31 cellular contexts compared by ENCODE assay signal in the genomic region with DNA sequence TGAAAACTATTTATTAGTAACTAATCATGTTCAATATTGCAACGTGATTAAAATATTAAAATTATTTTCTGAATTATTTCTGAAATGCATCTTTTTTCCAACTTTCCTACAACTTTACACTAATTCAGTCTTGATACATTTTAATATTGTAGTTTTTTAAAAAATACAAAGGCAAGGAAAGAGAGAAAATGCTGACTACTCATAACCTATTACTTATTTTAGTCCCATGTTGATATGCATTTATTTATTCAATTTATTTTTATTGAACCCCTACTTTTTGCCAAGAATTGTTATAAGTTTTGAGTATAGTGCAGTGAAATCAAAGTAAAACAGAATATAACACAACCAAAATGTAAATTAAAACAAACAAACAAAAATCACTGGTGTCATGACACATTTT.
"Had no signal": no experiment of that assay in that cellular context is flagged by ENCODE, and none has a peak within 500 bp of the region (broad histone marks: within the 10 kb centered on the region; RNA-seq: fewer than 3 reads in every experiment).

No MANE protein-coding gene starts in this region.

- H2AFZ ChIP-seq: neural progenitor cell, parathyroid adenoma had no signal

- H3K9ac ChIP-seq: neural progenitor cell, parathyroid adenoma had no signal

- H3K4me3 Mint-ChIP-seq: naive thymus-derived CD4-positive, alpha-beta T cell; natural killer cell; nephron; neural progenitor cell; stimulated activated memory B cell treated with anti-CD40 and anti-IgM and Interleukin-4, amounts not matched to agents 10 μg/mL and 1 μg/mL and 100 μg/mL, for 72 hours; stimulated activated naive CD8-positive, alpha-beta T cell treated with anti-CD3 and anti-CD28 coated beads, Interleukin-15, Interleukin-2, amounts not matched to agents 100 ng/mL and 50 ng/mL, for 24 hours had no signal

- H3K4me3 ChIP-seq: neural progenitor cell, ovary, psoas muscle, skin epidermis, smooth muscle cell, spleen, stomach, thoracic aorta, thyroid gland, tibial nerve, upper lobe of left lung, vagina had no signal

- H3K27ac Mint-ChIP-seq: naive thymus-derived CD4-positive, alpha-beta T cell; natural killer cell; nephron; neural progenitor cell; stimulated activated memory B cell treated with anti-CD40 and anti-IgM and Interleukin-4, amounts not matched to agents 10 μg/mL and 1 μg/mL and 100 μg/mL, for 72 hours; stimulated activated naive CD8-positive, alpha-beta T cell treated with anti-CD3 and anti-CD28 coated beads, Interleukin-15, Interleukin-2, amounts not matched to agents 100 ng/mL and 50 ng/mL, for 24 hours had no signal

- H3K27me3 ChIP-seq: neural progenitor cell, ovary, spleen, stomach, thyroid gland, tibial nerve, upper lobe of left lung, vagina had no signal

- H3K36me3 Mint-ChIP-seq: naive thymus-derived CD4-positive, alpha-beta T cell; neural progenitor cell; stimulated activated memory B cell treated with anti-CD40 and anti-IgM and Interleukin-4, amounts not matched to agents 10 μg/mL and 1 μg/mL and 100 μg/mL, for 72 hours had no signal

- H3K9me3 Mint-ChIP-seq: nephron, neural progenitor cell had no signal

- H3K36me3 ChIP-seq: neural progenitor cell, ovary, spleen, stomach, thoracic aorta, thyroid gland, tibial nerve, upper lobe of left lung, vagina had no signal

- H3K4me1 ChIP-seq: neural progenitor cell, parathyroid adenoma, psoas muscle, spleen, stomach, thyroid gland, tibial nerve, upper lobe of left lung, vagina had no signal

- DNase-seq: naive thymus-derived CD4-positive, alpha-beta T cell; natural killer cell; occipital lobe; ovary; posterior cingulate gyrus; psoas muscle; right cardiac atrium; spleen; stimulated activated CD4-positive, alpha-beta T cell treated with anti-CD3 and anti-CD28 coated beads, Interleukin-12 subunit alpha, Interleukin-12 subunit beta, amount 100 ng/mL, for 4 hours; stimulated activated CD4-positive, alpha-beta T cell treated with anti-CD3 and anti-CD28 coated beads, Interleukin-1b, Interleukin-23, amount 100 ng/mL, for 48 hours; stimulated activated CD4-positive, alpha-beta T cell treated with anti-CD3 and anti-CD28 coated beads, Interleukin-4, amount 100 ng/mL, for 1 hour; stimulated activated CD4-positive, alpha-beta T cell treated with anti-CD3 and anti-CD28 coated beads, Interleukin-4, amount 100 ng/mL, for 4 hours; stimulated activated CD8-positive, alpha-beta memory T cell treated with anti-CD3 and anti-CD28 coated beads, Interleukin-4, amount 100 ng/mL, for 48 hours; stimulated activated naive CD4-positive, alpha-beta T cell; stomach; thyroid gland; trophoblast cell; upper lobe of left lung had no signal

- H3K27me3 Mint-ChIP-seq: naive thymus-derived CD4-positive, alpha-beta T cell; progenitor cell of endocrine pancreas; stimulated activated memory B cell treated with anti-CD40 and anti-IgM and Interleukin-4, amounts not matched to agents 10 μg/mL and 1 μg/mL and 100 μg/mL, for 72 hours; stimulated activated naive CD8-positive, alpha-beta T cell treated with anti-CD3 and anti-CD28 coated beads, Interleukin-15, Interleukin-2, amounts not matched to agents 100 ng/mL and 50 ng/mL, for 24 hours had no signal

- H3K27ac ChIP-seq: neural progenitor cell, ovary, parathyroid adenoma, psoas muscle, skin epidermis, spleen, stomach, thoracic aorta, thyroid gland, tibial nerve, upper lobe of left lung, vagina had no signal

- H3K4me1 Mint-ChIP-seq: natural killer cell; nephron; neural progenitor cell; stimulated activated memory B cell treated with anti-CD40 and anti-IgM and Interleukin-4, amounts not matched to agents 10 μg/mL and 1 μg/mL and 100 μg/mL, for 72 hours had no signal

- H3K4me2 ChIP-seq: neural progenitor cell, smooth muscle cell had no signal

- FAIRE-seq: urothelium cell line had no signal

- ATAC-seq: naive thymus-derived CD4-positive, alpha-beta T cell; natural killer cell; psoas muscle; right cardiac atrium; sciatic nerve; stimulated activated memory B cell treated with anti-CD40 and anti-IgM and Interleukin-4, amounts not matched to agents 10 μg/mL and 1 μg/mL and 100 μg/mL, for 72 hours had no signal

- H3K79me2 ChIP-seq: parathyroid adenoma had no signal

- H3K9me3 ChIP-seq: ovary, psoas muscle, thoracic aorta, thyroid gland, tibial nerve, upper lobe of left lung, vagina had no signal
